In genomic region chr12:52812073-52812400, GRCh38 we compare ENCODE assay signal across 4 cellular contexts. TPM values are rescaled to one million over a fixed set of nuclear protein-coding genes. Genes with fewer than 3 reads are reported as not detected.
"Had no signal": no experiment of that assay in that cellular context is flagged by ENCODE, and none has a peak within 500 bp of the region (broad histone marks: within the 10 kb centered on the region; RNA-seq: fewer than 3 reads in every experiment).

No MANE protein-coding gene starts in this region.

- DNase-seq: GDM1, GF-D8 had no signal

- H3K4me3 ChIP-seq: GM12878 had no signal

RNA-seq across cellular contexts. Expression of gene KRT4, which starts 1.9 kb away (rescaled TPM):
- total RNA-seq: G401, GM12878 had no signal
- polyA plus RNA-seq: GM12878 had no signal

RNA-seq across cellular contexts. Expression of gene KRT3, which starts 16.1 kb away (rescaled TPM):
- total RNA-seq: G401, GM12878 had no signal
- polyA plus RNA-seq: GM12878 had no signal

RNA-seq across cellular contexts. Expression of gene KRT79, which starts 22.1 kb away (rescaled TPM):
- total RNA-seq: G401, GM12878 had no signal

RNA-seq across cellular contexts. Expression of gene KRT76, which starts 34.9 kb away (rescaled TPM):
- total RNA-seq: G401, GM12878 had no signal
- polyA plus RNA-seq: GM12878 had no signal

RNA-seq across cellular contexts. Expression of gene KRT78, which starts 36.8 kb away (rescaled TPM):
- total RNA-seq: GM12878 had no signal
